ENCODE assay signal across 8 cellular contexts in the genomic region with DNA sequence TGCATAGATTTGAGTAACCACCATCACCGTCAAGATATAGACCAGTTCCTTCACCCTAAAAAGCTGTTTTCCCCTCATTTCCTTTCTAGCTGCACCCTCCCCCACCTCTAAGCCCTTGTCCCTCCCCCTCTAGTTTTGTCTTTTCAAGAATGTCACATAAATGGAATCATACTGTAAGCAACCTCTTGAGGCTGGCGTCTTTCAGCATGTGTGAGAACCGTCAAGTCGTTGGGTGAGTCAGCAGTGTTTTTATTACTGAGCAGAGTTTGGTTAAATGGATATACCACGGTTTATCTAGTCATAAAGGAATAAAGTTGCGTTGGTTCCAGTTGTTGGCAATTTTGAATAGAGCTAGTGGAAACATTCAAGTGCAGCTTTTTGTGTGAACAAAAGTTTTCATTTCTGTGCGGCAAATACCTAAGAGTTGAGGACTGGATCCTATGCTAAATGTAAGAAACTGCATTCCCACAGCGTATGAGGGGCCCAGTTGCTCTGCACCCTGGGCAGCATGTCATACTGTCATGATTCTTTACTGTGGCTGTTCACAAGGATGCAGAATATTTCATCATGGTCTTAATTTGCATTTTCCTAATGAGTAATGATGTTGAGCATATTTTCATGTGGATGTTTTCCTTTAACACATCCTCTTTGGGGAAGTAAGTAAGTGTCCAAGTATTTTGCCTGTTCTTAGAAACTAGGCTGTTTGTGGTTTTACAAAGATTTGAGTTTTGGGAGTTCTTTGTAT.
DNase-seq lines count a peak whose midpoint lies in the region; ATAC-seq, FAIRE-seq and TF ChIP-seq lines count a peak whose summit lies in the region.

No MANE protein-coding gene starts in this region.

- no peak for FAIRE-seq in GM12892 (lab: Jason Lieb, UNC)

- H3K9me2 ChIP-seq in DOHH2 (replicated peaks; ENCODE audit: control insufficient read depth, low read length), result no peaks in the 10 kb centered on the region

- no peaks in the 10 kb centered on the region; the same call in 1 of the 2 replicates for H4K20me1 ChIP-seq in DOHH2 (ENCODE audit: control insufficient read depth, insufficient read depth, low read depth, low read length)

- no peaks in the 10 kb centered on the region for H3K9me3 ChIP-seq in DOHH2 (ENCODE audit: control insufficient read depth, insufficient read depth, low read length)

- ATAC-seq in GM21737 (IDR thresholded peaks at IDR 0.05; ENCODE audit: unreplicated experiment), result peak; percentile 39

- H3K4me3 ChIP-seq in DOHH2 (ENCODE audit: low read length), result no peak overlapping the region

- no peaks in the 10 kb centered on the region for H3K27me3 ChIP-seq in DOHH2 (ENCODE audit: control insufficient read depth, low read length)

- no peaks in the 10 kb centered on the region for H3K36me3 ChIP-seq in DOHH2 (ENCODE audit: control insufficient read depth, low read length)

- TF ChIP-seq POLR2A in GM12892 (IDR thresholded peaks at IDR 0.05; ENCODE audit: low read depth, low read length), result no peak

- TF ChIP-seq CTCF in DOHH2 (IDR thresholded peaks at IDR 0.05; ENCODE audit: low read depth, low read length, poor library complexity, severe bottlenecking), result no peak

- DNase-seq in NCI-H446 treated with DMSO at 0.1 percent for 48 hours (lab: John Stamatoyannopoulos, UW), result peak; percentile 34
- peak; percentile 24 for DNase-seq in fibroblast of peridontal ligament (ENCODE audit: extremely low read depth)
- no peak for DNase-seq in NCI-H1436 (lab: John Stamatoyannopoulos, UW)
- DNase-seq in HuH-7 (ENCODE audit: low spot score), result no peak
- DNase-seq in GM12892 (ENCODE audit: insufficient read length), result no peak
- no peak for DNase-seq in T-helper 9 cell

- H3K4me2 ChIP-seq in DOHH2 (ENCODE audit: low read length), result 0 out of 2 replicates have a peak overlapping the region, but pooled peaks have one; percentile 11

- H3K4me1 ChIP-seq in DOHH2 (ENCODE audit: control insufficient read depth, low read length), result peaks cover 58% of the 10 kb centered on the region

- H3K27ac ChIP-seq in DOHH2 (ENCODE audit: low read depth, low read length), result no peak overlapping the region

- H3F3A ChIP-seq in DOHH2 (ENCODE audit: control insufficient read depth, insufficient read depth), result no peaks in the 10 kb centered on the region

- H3K79me2 ChIP-seq in DOHH2 (ENCODE audit: control insufficient read depth, low read length), result no peaks in the 10 kb centered on the region

Comparison
In these comparisons a context has a peak if more than half of its experiments do, and no peak if none do; other contexts are left out.
1. DNase-seq: peak in NCI-H446 treated with DMSO at 0.1 percent for 48 hours (single experiment) and fibroblast of peridontal ligament (single experiment); none in NCI-H1436 (single experiment), HuH-7 (single experiment), GM12892 (single experiment) and T-helper 9 cell (single experiment).